Comparison of ENCODE assay signal across 11 cellular contexts in the genomic region with DNA sequence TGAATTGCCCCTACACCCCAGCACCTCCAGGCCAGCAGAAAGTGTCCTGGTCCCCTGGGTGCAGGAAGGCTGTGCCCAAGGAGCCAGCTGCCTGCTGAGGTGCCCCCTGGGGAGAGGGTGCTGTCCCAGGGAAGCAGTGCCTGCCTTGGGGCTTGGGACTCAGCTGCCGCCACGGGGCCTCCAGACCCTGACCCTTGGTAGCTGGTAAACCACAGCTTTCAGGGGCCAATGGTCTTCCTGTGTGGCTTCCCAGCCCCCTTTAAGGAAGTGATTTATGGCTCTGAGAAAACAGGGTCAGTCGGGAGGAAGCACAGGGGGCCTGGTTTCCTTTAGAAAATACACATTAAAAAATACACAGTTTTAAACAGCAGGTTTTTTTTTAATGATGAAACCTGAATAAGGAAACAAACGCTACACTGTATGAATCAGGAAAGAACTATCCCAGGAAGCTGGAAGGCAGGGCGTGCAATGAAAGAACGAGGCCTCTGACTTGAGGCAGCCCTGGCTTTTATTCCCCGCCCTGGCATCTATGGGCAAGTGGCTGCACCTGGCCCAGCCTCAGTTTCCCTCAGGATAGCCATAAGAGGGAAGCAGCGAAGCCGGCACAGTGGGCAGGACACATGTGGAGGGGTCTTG. TPM values are rescaled to one million over a fixed set of nuclear protein-coding genes. Genes with fewer than 3 reads are reported as not detected.
DNase-seq lines count a peak whose midpoint lies in the region; ATAC-seq, FAIRE-seq and TF ChIP-seq lines count a peak whose summit lies in the region.
"Had no signal": no experiment of that assay in that cellular context is flagged by ENCODE, and none has a peak within 500 bp of the region (broad histone marks: within the 10 kb centered on the region; RNA-seq: fewer than 3 reads in every experiment).

No MANE protein-coding gene starts in this region.

- no peak for TF ChIP-seq CTCF in astrocyte (IDR thresholded peaks at IDR 0.05; ENCODE audit: insufficient read depth, low read depth, low read length)
- TF ChIP-seq CTCF in hepatocyte (IDR thresholded peaks at IDR 0.05; ENCODE audit: poor library complexity): no peak
- TF ChIP-seq CTCF in thoracic aorta (IDR thresholded peaks at IDR 0.05): no peak
- no peak for TF ChIP-seq CTCF in MM.1S (IDR thresholded peaks at IDR 0.05; ENCODE audit: low read length)
- no peak for TF ChIP-seq CTCF in OCI-LY7 (conservative IDR thresholded peaks at IDR 0.05; ENCODE audit: low read length)

- H3K9me3 ChIP-seq in astrocyte (ENCODE audit: insufficient read depth, low read depth, low read length) (no peaks in the 10 kb centered on the region), hepatocyte (ENCODE audit: low read depth) (no peaks in the 10 kb centered on the region), thoracic aorta (no peaks in the 10 kb centered on the region), MM.1S (replicated peaks; ENCODE audit: insufficient read depth, low read length) (no peaks in the 10 kb centered on the region), OCI-LY7 (ENCODE audit: low read length) (no peaks in the 10 kb centered on the region)

- DNase-seq in HS-5 (ENCODE audit: low read depth) (peak; percentile 56), astrocyte (ENCODE audit: low read depth) (peak; percentile 69), hepatocyte (ENCODE audit: low spot score) (no peak), thoracic aorta (ENCODE audit: low spot score) (no peak), sciatic nerve (ENCODE audit: low spot score) (no peak), MM.1S (no peak), OCI-LY7 (ENCODE audit: low spot score) (no peak)
- DNase-seq: activated T-cell treated with anti-CD3 and anti-CD28 coated beads, Interleukin-2, amount 50 U/mL, for 48 hours; stimulated activated naive CD8-positive, alpha-beta T cell treated with anti-CD3 and anti-CD28 coated beads, Interleukin-15, Interleukin-2, amounts not matched to agents 100 U/mL and 50 U/mL, for 24 hours had no signal

- no peaks in the 10 kb centered on the region for H3K9me3 Mint-ChIP-seq in astrocyte (ENCODE audit: unreplicated experiment)
- H3K9me3 Mint-ChIP-seq: GM23338 had no signal

- WGBS in hepatocyte (ENCODE audit: low lambda C conversion rate, missing lambda C conversion rate): 40% methylated on average over 9 of the region's 9 CpGs

- H3K27ac ChIP-seq in astrocyte (ENCODE audit: low read depth, low read length) (peak overlapping the region; percentile 90), hepatocyte (peak overlapping the region; percentile 54), thoracic aorta (peak overlapping the region; percentile 37 to 73), MM.1S (ENCODE audit: low read length) (no peak overlapping the region), OCI-LY7 (ENCODE audit: low read depth, low read length, poor library complexity, severe bottlenecking) (no peak overlapping the region)

- no peak for FAIRE-seq in astrocyte (lab: Jason Lieb, UNC)

- no peak overlapping the region for H3K4me3 Mint-ChIP-seq in astrocyte (ENCODE audit: unreplicated experiment)
- H3K4me3 Mint-ChIP-seq: GM23338 had no signal

- H3K4me1 Mint-ChIP-seq in astrocyte (ENCODE audit: low read depth, unreplicated experiment): peaks cover 33% of the 10 kb centered on the region

- H3K4me3 ChIP-seq in astrocyte (ENCODE audit: insufficient read depth, low read depth, low read length): peak overlapping the region; percentile 13
- no peak overlapping the region for H3K4me3 ChIP-seq in hepatocyte
- no peak overlapping the region for H3K4me3 ChIP-seq in thoracic aorta
- no peak overlapping the region for H3K4me3 ChIP-seq in MM.1S (ENCODE audit: low read length)
- no peak overlapping the region for H3K4me3 ChIP-seq in OCI-LY7 (ENCODE audit: low read depth, low read length, poor library complexity, severe bottlenecking)
- H3K4me3 ChIP-seq: GM23338 had no signal

- no peaks in the 10 kb centered on the region for H3K36me3 Mint-ChIP-seq in astrocyte (ENCODE audit: low read depth, unreplicated experiment)

- peaks cover 69% of the 10 kb centered on the region for H3K4me1 ChIP-seq in astrocyte (ENCODE audit: insufficient read depth, low read length)
- H3K4me1 ChIP-seq in hepatocyte (ENCODE audit: insufficient read depth): peaks cover 12% of the 10 kb centered on the region
- H3K4me1 ChIP-seq in thoracic aorta (ENCODE audit: control insufficient read depth in 1 of 2, low read depth in 2 of 2): peaks cover 41 to 68% of the 10 kb centered on the region in 2 donors
- no peaks in the 10 kb centered on the region for H3K4me1 ChIP-seq in MM.1S (ENCODE audit: low read length)
- peaks cover 6% of the 10 kb centered on the region for H3K4me1 ChIP-seq in OCI-LY7 (ENCODE audit: insufficient read depth, low read length, poor library complexity, severe bottlenecking)

- H3K9ac ChIP-seq in astrocyte (ENCODE audit: low read length) (peak overlapping the region; percentile 82), MM.1S (ENCODE audit: low read length) (no peak overlapping the region)

- H2AFZ ChIP-seq in astrocyte (ENCODE audit: low read depth, low read length): peak overlapping the region; percentile 24
- no peak overlapping the region for H2AFZ ChIP-seq in hepatocyte
- no peak overlapping the region for H2AFZ ChIP-seq in MM.1S (ENCODE audit: low read length)
- H2AFZ ChIP-seq in OCI-LY7 (ENCODE audit: low read length): no peak overlapping the region
- H2AFZ ChIP-seq: GM23338 had no signal

- no peaks in the 10 kb centered on the region for H3K9me2 ChIP-seq in hepatocyte (replicated peaks; ENCODE audit: insufficient read depth)
- H3K9me2 ChIP-seq in MM.1S (replicated peaks; ENCODE audit: insufficient read depth, low read length): no peaks in the 10 kb centered on the region
- no peaks in the 10 kb centered on the region for H3K9me2 ChIP-seq in OCI-LY7 (ENCODE audit: insufficient read depth, low read length)

- peak overlapping the region; percentile 89 for H3K27ac Mint-ChIP-seq in astrocyte (ENCODE audit: unreplicated experiment)

- H3K27me3 Mint-ChIP-seq in astrocyte (ENCODE audit: low read depth, unreplicated experiment): peaks cover 18% of the 10 kb centered on the region

- intact Hi-C loops in sciatic nerve (cut with DNase I) (no loop called here), OCI-LY7 (cut with micrococcal nuclease; ENCODE audit: unreplicated experiment) (no loop called here)

- H3F3A ChIP-seq in MM.1S (ENCODE audit: insufficient read depth, low read length): no peaks in the 10 kb centered on the region

- H3K27me3 ChIP-seq in astrocyte (ENCODE audit: insufficient read depth, low read length) (no peaks in the 10 kb centered on the region), hepatocyte (no peaks in the 10 kb centered on the region), thoracic aorta (replicated peaks; ENCODE audit: insufficient read depth) (no peaks in the 10 kb centered on the region), MM.1S (replicated peaks; ENCODE audit: insufficient read depth, low read length) (peaks cover 26% of the 10 kb centered on the region)

- H3K4me2 ChIP-seq in astrocyte (ENCODE audit: low read length): peak overlapping the region; percentile 82
- H3K4me2 ChIP-seq in hepatocyte: peak overlapping the region; percentile 43
- no peak overlapping the region for H3K4me2 ChIP-seq in MM.1S (ENCODE audit: low read depth, low read length)
- no peak overlapping the region for H3K4me2 ChIP-seq in OCI-LY7 (ENCODE audit: low read length)
- H3K4me2 ChIP-seq: GM23338 had no signal

- POLR2A ChIA-PET in OCI-LY7 (lab: Charles Lee): no interaction called here

- no peaks in the 10 kb centered on the region for H3K79me2 ChIP-seq in astrocyte (ENCODE audit: insufficient read depth, low read length)
- H3K79me2 ChIP-seq in hepatocyte: no peaks in the 10 kb centered on the region
- H3K79me2 ChIP-seq in MM.1S (ENCODE audit: low read length): no peaks in the 10 kb centered on the region
- H3K79me2 ChIP-seq in OCI-LY7 (ENCODE audit: insufficient read depth, low read depth, low read length): no peaks in the 10 kb centered on the region

- no peak for ATAC-seq in thoracic aorta (ENCODE audit: insufficient number of reproducible peaks, low FRiP score, low read depth)
- no peak for ATAC-seq in sciatic nerve
- ATAC-seq in GM18502 (IDR thresholded peaks at IDR 0.05; ENCODE audit: poor library complexity, unreplicated experiment): no peak
- ATAC-seq: stimulated activated naive CD8-positive, alpha-beta T cell treated with anti-CD3 and anti-CD28 coated beads, Interleukin-15, Interleukin-2, amounts not matched to agents 100 U/mL and 50 U/mL, for 24 hours had no signal

- BruUV-seq in OCI-LY7 (replicated peaks; lab: Mats Ljungman, UMichigan): no TSS peak

- H3K36me3 ChIP-seq in astrocyte (ENCODE audit: insufficient read depth, low read length) (no peaks in the 10 kb centered on the region), hepatocyte (replicated peaks; ENCODE audit: insufficient read depth, low read depth) (no peaks in the 10 kb centered on the region), thoracic aorta (no peaks in the 10 kb centered on the region), MM.1S (replicated peaks; ENCODE audit: insufficient read depth, low read length) (no peaks in the 10 kb centered on the region), OCI-LY7 (ENCODE audit: insufficient read depth, low read length) (no peaks in the 10 kb centered on the region)

- H4K20me1 ChIP-seq in astrocyte (ENCODE audit: insufficient read depth, low read length) (no peaks in the 10 kb centered on the region), hepatocyte (ENCODE audit: insufficient read depth, poor library complexity, severe bottlenecking) (no peaks in the 10 kb centered on the region), MM.1S (ENCODE audit: insufficient read depth, low read length) (no peaks in the 10 kb centered on the region), OCI-LY7 (ENCODE audit: insufficient read depth, low read length) (no peaks in the 10 kb centered on the region)

- CTCF ChIA-PET in OCI-LY7 (lab: Charles Lee; ENCODE audit: unreplicated experiment): no interaction called here

RNA-seq across cellular contexts. Expression of a gene that starts 40.6 kb away (rescaled TPM):
- total RNA-seq in astrocyte: 17.1 and 23.5 TPM in 2 replicates
- total RNA-seq in hepatocyte: 31.8 and 31.9 TPM in 2 replicates
- polyA plus RNA-seq in hepatocyte: 21.6 and 22.9 TPM in 2 replicates
- total RNA-seq in thoracic aorta: 10 to 100 TPM; 55.1 to 66.5 TPM
- 59.0 TPM for total RNA-seq in sciatic nerve
- not detected in 2 replicates for total RNA-seq in OCI-LY7 (2014; rRNA removed; shearing (Covaris generic))
- total RNA-seq in OCI-LY7 (2022): not detected in 2 replicates

Comparison
In these comparisons a context has a peak if more than half of its experiments do, and no peak if none do; other contexts are left out.
1. DNase-seq: peak in HS-5 (single experiment) and astrocyte (single experiment); none in hepatocyte (single experiment), thoracic aorta (single experiment), sciatic nerve (single experiment), MM.1S (single experiment) and OCI-LY7 (single experiment).
2. H3K27ac ChIP-seq: peak in astrocyte (single experiment), hepatocyte (single experiment) and thoracic aorta (2 of 2); none in MM.1S (single experiment) and OCI-LY7 (single experiment).
3. H3K4me2 ChIP-seq: peak in astrocyte (single experiment) and hepatocyte (single experiment); none in MM.1S (single experiment) and OCI-LY7 (single experiment).
4. RNA of a gene that starts 40.6 kb away (total RNA-seq): 55.1 to 66.5 TPM in thoracic aorta, 59.0 TPM in sciatic nerve (single experiment), 31.8 to 31.9 TPM in hepatocyte and 17.1 to 23.5 TPM in astrocyte; not detected in OCI-LY7; every median in the first group is over 10 times any median in the second.